17 cellular contexts compared by ENCODE assay signal in genomic region chr3:67550541-67550940, GRCh38.
"Had no signal": no experiment of that assay in that cellular context is flagged by ENCODE, and none has a peak within 500 bp of the region (broad histone marks: within the 10 kb centered on the region; RNA-seq: fewer than 3 reads in every experiment).

No MANE protein-coding gene starts in this region.

- DNase-seq: KBM-7; NCI-H1048; NCI-H1105; NCI-H1417; NCI-H1436 treated with DMSO at 0.1 percent for 48 hours; NCI-H1694; NCI-H187 treated with DMSO at 0.1 percent for 48 hours; NCI-H2029 treated with DMSO at 0.1 percent for 48 hours; NCI-H226; NCI-H510A treated with DMSO at 0.1 percent for 48 hours; NK-92 treated with Interleukin-12 subunit alpha and Interleukin-12 subunit beta, amount 100 ng/mL, for 24 hours; PC-3; SHP77; SK-N-SH; SW 1271; T-cell had no signal

- H3K27ac ChIP-seq: RWPE1 had no signal

- H3K9me3 ChIP-seq: SK-N-SH had no signal
